9 cellular contexts compared by ENCODE assay signal in genomic region chr15:38226867-38227266, GRCh38. TPM values are rescaled to one million over a fixed set of nuclear protein-coding genes. Genes with fewer than 3 reads are reported as not detected.
A peak's percentile ranks its signal among the peaks of the same experiment; 100 is the strongest.
DNase-seq lines count a peak whose midpoint lies in the region; ATAC-seq and TF ChIP-seq lines count a peak whose summit lies in the region.
"Had no signal": no experiment of that assay in that cellular context is flagged by ENCODE, and none has a peak within 500 bp of the region (broad histone marks: within the 10 kb centered on the region; RNA-seq: fewer than 3 reads in every experiment).

No MANE protein-coding gene starts in this region.

- H3K9me3 ChIP-seq in AG04450 (ENCODE audit: control insufficient read depth, insufficient read depth, low read length): no peaks in the 10 kb centered on the region

- TF ChIP-seq CTCF in AG04450 (IDR thresholded peaks at IDR 0.05; ENCODE audit: low read depth, low read length): no peak

- peak; percentile 37 for ATAC-seq in left lobe of liver
- ATAC-seq in GM19023 (IDR thresholded peaks at IDR 0.05; ENCODE audit: unreplicated experiment): no peak
- no peak for ATAC-seq in GM21360 (IDR thresholded peaks at IDR 0.05; ENCODE audit: unreplicated experiment)

- no peak overlapping the region for H3K4me3 ChIP-seq in AG04450 (ENCODE audit: low read depth, low read length)

- no peak overlapping the region for H3K27ac ChIP-seq in AG04450 (ENCODE audit: low read depth, low read length)

- H3K27me3 ChIP-seq in AG04450 (ENCODE audit: control insufficient read depth, insufficient read depth, low read length): no peaks in the 10 kb centered on the region

- DNase-seq in AG04450 (ENCODE audit: low read depth, low spot score): peak; percentile 30
- DNase-seq in M059J (ENCODE audit: low read depth): peak; percentile 91
- peak; percentile 47 for DNase-seq in dedifferentiated amniotic fluid mesenchymal stem cell (ENCODE audit: extremely low spot score)
- DNase-seq in left lobe of liver (ENCODE audit: low spot score): no peak
- no peak for DNase-seq in RPMI8226
- no peak for DNase-seq in activated gamma-delta T cell (lab: John Stamatoyannopoulos, UW)
- DNase-seq: NCI-H510A had no signal

- POLR2A ChIA-PET in AG04450 (lab: Yijun Ruan, JAX): no interaction called here

- CTCF ChIA-PET in AG04450 (lab: Charles Lee): no interaction called here

RNA-seq across cellular contexts. Expression of gene SPRED1, which starts 25.8 kb away (rescaled TPM):
- polyA plus RNA-seq in AG04450 (2011; rRNA removed): 10.7 and 15.1 TPM in 2 replicates
- polyA minus RNA-seq in AG04450 (2011; rRNA and poly(A)+ RNA removed): 29.6 and 34.2 TPM in 2 replicates
- 9.7 and 18.4 TPM in 2 replicates for total RNA-seq in M059J (2014; rRNA removed; shearing (Covaris generic))
- 4.2 TPM for total RNA-seq in left lobe of liver

Comparison
In these comparisons a context has a peak if more than half of its experiments do, and no peak if none do; other contexts are left out.
1. DNase-seq: peak in AG04450 (single experiment), M059J (single experiment) and dedifferentiated amniotic fluid mesenchymal stem cell (single experiment); none in left lobe of liver (single experiment), RPMI8226 (single experiment) and activated gamma-delta T cell (single experiment).